ENCODE assay signal across 22 cellular contexts in genomic region chr10:6615971-6616370, GRCh38. TPM values are rescaled to one million over a fixed set of nuclear protein-coding genes. Genes with fewer than 3 reads are reported as not detected.
"Had no signal": no experiment of that assay in that cellular context is flagged by ENCODE, and none has a peak within 500 bp of the region (broad histone marks: within the 10 kb centered on the region; RNA-seq: fewer than 3 reads in every experiment).

No MANE protein-coding gene starts in this region.

- H3K4me3 Mint-ChIP-seq: activated B cell treated with CpG ODN at 0.5 μM for 24 hours; activated T-cell treated with anti-CD3 and anti-CD28 coated beads, Interleukin-2, amount 50 U/mL, for 4 hours; central memory CD8-positive, alpha-beta T cell; dendritic cell treated with granulocyte-macrophage colony-stimulating factor and Interleukin-4, amounts not matched to agents 40 ng/mL and 50 ng/mL, for 4 days; endodermal cell; nephron progenitor cell had no signal

- DNase-seq: activated B cell treated with CpG ODN at 0.5 μM for 24 hours; activated gamma-delta T cell; activated T-cell treated with anti-CD3 and anti-CD28 coated beads, Interleukin-2, amount 50 U/mL, for 4 hours; anterior cingulate cortex; endodermal cell; foreskin fibroblast; head of caudate nucleus; hippocampal formation; left cardiac atrium; left ventricle myocardium superior; mucosa of descending colon; nephron progenitor cell; ovary; right lobe of liver; stimulated activated CD4-positive, alpha-beta T cell treated with anti-CD3 and anti-CD28 coated beads, Interleukin-2, amount 100 ng/mL, for 48 hours; tibial artery; upper lobe of right lung had no signal

- H3K27ac Mint-ChIP-seq: activated B cell treated with CpG ODN at 0.5 μM for 24 hours; dendritic cell treated with granulocyte-macrophage colony-stimulating factor and Interleukin-4, amounts not matched to agents 40 ng/mL and 50 ng/mL, for 4 days; endodermal cell; nephron progenitor cell; progenitor cell of endocrine pancreas had no signal

- ATAC-seq: activated T-cell treated with anti-CD3 and anti-CD28 coated beads, Interleukin-2, amount 50 U/mL, for 4 hours; esophagus mucosa; left cardiac atrium; left ventricle myocardium superior; mucosa of descending colon; right lobe of liver; upper lobe of right lung had no signal

- H3K4me1 Mint-ChIP-seq: activated B cell treated with CpG ODN at 0.5 μM for 24 hours, nephron progenitor cell had no signal

- H3K9me3 Mint-ChIP-seq: activated B cell treated with CpG ODN at 0.5 μM for 24 hours had no signal

- H3K27me3 Mint-ChIP-seq: central memory CD8-positive, alpha-beta T cell had no signal

RNA-seq across cellular contexts. Expression of gene PRKCQ, which starts 35.9 kb away (rescaled TPM):
- total RNA-seq: SJSA1 had no signal
